ENCODE assay signal across 21 cellular contexts in genomic region chr19:17824339-17824738, GRCh38. TPM values are rescaled to one million over a fixed set of nuclear protein-coding genes. Genes with fewer than 3 reads are reported as not detected.
"Had no signal": no experiment of that assay in that cellular context is flagged by ENCODE, and none has a peak within 500 bp of the region (broad histone marks: within the 10 kb centered on the region; RNA-seq: fewer than 3 reads in every experiment).

No MANE protein-coding gene starts in this region.

- H3K27me3 ChIP-seq: body of pancreas, pancreas, vagina had no signal

- H3K27ac ChIP-seq: body of pancreas, coronary artery, heart left ventricle, pancreas, tibial artery, vagina had no signal

- H3K9me3 ChIP-seq: body of pancreas, heart left ventricle, pancreas, tibial artery, vagina had no signal

- H3K4me1 ChIP-seq: body of pancreas, heart left ventricle, pancreas, tibial artery, vagina had no signal

- H3K27ac Mint-ChIP-seq: nephron progenitor cell had no signal

- H3K4me3 ChIP-seq: body of pancreas, coronary artery, heart left ventricle, pancreas, tibial artery, vagina had no signal

- H3K4me3 Mint-ChIP-seq: nephron progenitor cell had no signal

- ATAC-seq: body of pancreas, heart left ventricle, left colon, pancreas had no signal

- H3K9me3 Mint-ChIP-seq: nephron progenitor cell had no signal

- DNase-seq: activated gamma-delta T cell treated with Interleukin-2 at 50 U/mL for 16 hours; activated T-cell treated with anti-CD3 and anti-CD28 coated beads for 4 hours; amniotic stem cell; body of pancreas; central memory CD4-positive, alpha-beta T cell; effector CD4-positive, alpha-beta T cell; heart left ventricle; left colon; nephron progenitor cell; pancreas; stimulated activated CD4-positive, alpha-beta T cell treated with anti-CD3 and anti-CD28 coated beads, Interleukin-4, amount 100 ng/mL, for 1 hour; stimulated activated CD8-positive, alpha-beta memory T cell treated with anti-CD3 and anti-CD28 coated beads, Interleukin-4, amount 100 ng/mL, for 48 hours; T1000; tibial artery had no signal

- H3K36me3 ChIP-seq: pancreas, tibial artery, vagina had no signal

RNA-seq across cellular contexts. Expression of gene INSL3, which starts 3.0 kb away (rescaled TPM):
- total RNA-seq: body of pancreas, fibroblast of lung, frontal cortex, left colon, lung microvascular endothelial cell, pancreas, renal cortical epithelial cell, vagina had no signal
- polyA plus RNA-seq: fibroblast of lung, heart left ventricle, pancreas had no signal

RNA-seq across cellular contexts. Expression of gene B3GNT3, which starts 29.4 kb away (rescaled TPM):
- total RNA-seq: activated CD8-positive, alpha-beta memory T cell treated with anti-CD3 and anti-CD28 coated beads for 36 hours; fibroblast of lung; frontal cortex; heart left ventricle; lung microvascular endothelial cell had no signal
- polyA plus RNA-seq: fibroblast of lung, heart left ventricle had no signal

RNA-seq across cellular contexts. Expression of gene SLC5A5, which starts 47.4 kb away (rescaled TPM):
- total RNA-seq: body of pancreas, fibroblast of lung, heart left ventricle, left colon, lung microvascular endothelial cell, renal cortical epithelial cell, vagina had no signal
- polyA plus RNA-seq: fibroblast of lung, heart left ventricle had no signal
